ENCODE assay signal across 21 cellular contexts in genomic region chr18:76584414-76585310, GRCh38.
A peak's percentile ranks its signal among the peaks of the same experiment; 100 is the strongest.
DNase-seq lines count a peak whose midpoint lies in the region; ATAC-seq, FAIRE-seq and TF ChIP-seq lines count a peak whose summit lies in the region.
"Had no signal": no experiment of that assay in that cellular context is flagged by ENCODE, and none has a peak within 500 bp of the region (broad histone marks: within the 10 kb centered on the region; RNA-seq: fewer than 3 reads in every experiment).

No MANE protein-coding gene starts in this region.

- no peak overlapping the region for H3K27ac ChIP-seq in foreskin keratinocyte
- H3K27ac ChIP-seq: 22Rv1, BLaER1, GM23248 had no signal

- peak; percentile 13 for ATAC-seq in foreskin keratinocyte
- no peak for ATAC-seq in omental fat pad (ENCODE audit: low FRiP score)

- TF ChIP-seq CTCF in D721Med (IDR thresholded peaks at IDR 0.05; ENCODE audit: insufficient read depth, missing control alignments) (no peak), foreskin keratinocyte (conservative IDR thresholded peaks at IDR 0.05) (no peak), omental fat pad (IDR thresholded peaks at IDR 0.05) (no peak)

- peaks cover 19% of the 10 kb centered on the region for H3K27me3 ChIP-seq in foreskin keratinocyte
- H3K27me3 ChIP-seq: BLaER1 had no signal

- peak; percentile 44 for FAIRE-seq in D721Med (lab: Jason Lieb, UNC)
- FAIRE-seq: A204.1, GM12891, GM18507, H1 had no signal

- DNase-seq in NCI-H748 (lab: John Stamatoyannopoulos, UW; ENCODE audit: unreplicated experiment) (peak; percentile 22), NCI-H748 treated with DMSO at 0.1 percent for 48 hours (lab: John Stamatoyannopoulos, UW) (no peak), D721Med (ENCODE audit: insufficient read length, low spot score) (no peak), SK-N-DZ (ENCODE audit: low spot score) (peak; percentile 61), foreskin keratinocyte (no peak), NCI-H2227 (lab: John Stamatoyannopoulos, UW; ENCODE audit: unreplicated experiment) (no peak), HCEC 1CT (no peak), omental fat pad (ENCODE audit: low spot score) (no peak)
- DNase-seq: CD4-positive, alpha-beta T cell; CD8-positive, alpha-beta memory T cell; DMS79 treated with DMSO at 0.1 percent for 48 hours; GF-D8; GM23248; H7; HFFc6 had no signal

- peaks cover 6% of the 10 kb centered on the region for H3K4me1 ChIP-seq in foreskin keratinocyte
- H3K4me1 ChIP-seq: BLaER1 had no signal

Comparison
In these comparisons a context has a peak if more than half of its experiments do, and no peak if none do; other contexts are left out.
1. DNase-seq: peak in NCI-H748 (single experiment) and SK-N-DZ (single experiment); none in NCI-H748 treated with DMSO at 0.1 percent for 48 hours (single experiment), D721Med (single experiment), foreskin keratinocyte (0 of 2), NCI-H2227 (single experiment), HCEC 1CT (single experiment) and omental fat pad (single experiment).